ENCODE assay signal across 2 cellular contexts in the genomic region with DNA sequence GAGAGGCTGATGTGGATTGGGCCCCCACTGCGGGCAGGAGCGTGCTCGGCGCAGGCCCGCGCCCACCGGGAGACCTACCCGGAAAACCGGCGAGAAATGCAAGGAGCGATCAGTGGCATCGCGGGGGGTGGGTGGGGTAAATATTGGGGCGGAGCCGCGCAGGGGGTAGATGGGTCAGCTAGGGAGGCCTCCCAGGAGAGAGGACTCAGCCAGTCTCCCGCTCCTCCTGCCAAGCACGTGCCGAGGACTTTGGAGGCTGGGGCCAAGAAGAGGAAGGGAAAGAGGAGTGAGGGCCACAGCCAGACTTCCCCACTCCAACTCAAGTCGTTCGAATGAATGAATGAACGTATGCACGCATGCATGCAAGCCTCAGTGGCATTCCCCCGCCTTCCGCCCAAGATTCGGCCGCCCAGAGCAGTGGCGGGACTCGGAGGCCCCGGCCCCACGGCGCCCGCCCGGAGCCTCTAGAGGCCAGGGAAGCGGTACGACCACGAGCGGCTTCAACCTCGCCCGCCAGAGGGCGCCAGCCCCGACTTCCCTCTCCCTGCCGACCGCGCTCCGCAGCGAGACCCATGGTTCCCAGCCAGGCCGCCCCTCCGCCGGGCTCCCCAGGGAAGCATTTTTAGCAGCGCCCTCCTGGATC.
TF ChIP-seq lines count a peak whose summit lies in the region.

No MANE protein-coding gene starts in this region.

TF ChIP-seq in SK-N-SH, 30 proteins besides CTCF, POLR2A, EP300 and RAD21 (continued from another document):
- TF ChIP-seq JUND (IDR thresholded peaks at IDR 0.05): no peak
- TF ChIP-seq, protein P1, sequence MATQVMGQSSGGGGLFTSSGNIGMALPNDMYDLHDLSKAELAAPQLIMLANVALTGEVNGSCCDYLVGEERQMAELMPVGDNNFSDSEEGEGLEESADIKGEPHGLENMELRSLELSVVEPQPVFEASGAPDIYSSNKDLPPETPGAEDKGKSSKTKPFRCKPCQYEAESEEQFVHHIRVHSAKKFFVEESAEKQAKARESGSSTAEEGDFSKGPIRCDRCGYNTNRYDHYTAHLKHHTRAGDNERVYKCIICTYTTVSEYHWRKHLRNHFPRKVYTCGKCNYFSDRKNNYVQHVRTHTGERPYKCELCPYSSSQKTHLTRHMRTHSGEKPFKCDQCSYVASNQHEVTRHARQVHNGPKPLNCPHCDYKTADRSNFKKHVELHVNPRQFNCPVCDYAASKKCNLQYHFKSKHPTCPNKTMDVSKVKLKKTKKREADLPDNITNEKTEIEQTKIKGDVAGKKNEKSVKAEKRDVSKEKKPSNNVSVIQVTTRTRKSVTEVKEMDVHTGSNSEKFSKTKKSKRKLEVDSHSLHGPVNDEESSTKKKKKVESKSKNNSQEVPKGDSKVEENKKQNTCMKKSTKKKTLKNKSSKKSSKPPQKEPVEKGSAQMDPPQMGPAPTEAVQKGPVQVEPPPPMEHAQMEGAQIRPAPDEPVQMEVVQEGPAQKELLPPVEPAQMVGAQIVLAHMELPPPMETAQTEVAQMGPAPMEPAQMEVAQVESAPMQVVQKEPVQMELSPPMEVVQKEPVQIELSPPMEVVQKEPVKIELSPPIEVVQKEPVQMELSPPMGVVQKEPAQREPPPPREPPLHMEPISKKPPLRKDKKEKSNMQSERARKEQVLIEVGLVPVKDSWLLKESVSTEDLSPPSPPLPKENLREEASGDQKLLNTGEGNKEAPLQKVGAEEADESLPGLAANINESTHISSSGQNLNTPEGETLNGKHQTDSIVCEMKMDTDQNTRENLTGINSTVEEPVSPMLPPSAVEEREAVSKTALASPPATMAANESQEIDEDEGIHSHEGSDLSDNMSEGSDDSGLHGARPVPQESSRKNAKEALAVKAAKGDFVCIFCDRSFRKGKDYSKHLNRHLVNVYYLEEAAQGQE (IDR thresholded peaks at IDR 0.05; ENCODE audit: low read depth, low read length): no peak

TF ChIP-seq in SK-N-SH treated with all-trans-retinoic acid at 6 μM for 48 hours, 23 proteins besides CTCF, POLR2A, EP300 and RAD21 (continued from another document):
- TF ChIP-seq CSRNP3 (CRISPR knock-in tag; IDR thresholded peaks at IDR 0.05) (no peak), CREB5 (CRISPR knock-in tag; IDR thresholded peaks at IDR 0.05; ENCODE audit: low read depth) (no peak), ZNF565 (CRISPR knock-in tag; conservative IDR thresholded peaks at IDR 0.05; ENCODE audit: low read depth) (no peak), TSHZ2 (CRISPR knock-in tag; IDR thresholded peaks at IDR 0.05) (no peak), PATZ1 (CRISPR knock-in tag; IDR thresholded peaks at IDR 0.05; ENCODE audit: borderline replicate concordance) (no peak), ZFP3 (CRISPR knock-in tag; IDR thresholded peaks at IDR 0.05) (no peak), ESRRG (CRISPR knock-in tag; IDR thresholded peaks at IDR 0.05) (no peak), CSDC2 (CRISPR knock-in tag; IDR thresholded peaks at IDR 0.05) (no peak), SNAI2 (CRISPR knock-in tag; IDR thresholded peaks at IDR 0.05) (no peak), TOX (CRISPR knock-in tag; IDR thresholded peaks at IDR 0.05; ENCODE audit: borderline replicate concordance) (no peak)
